In genomic region chr2:118565816-118566540, GRCh38 we compare ENCODE assay signal across 17 cellular contexts.
"Had no signal": no experiment of that assay in that cellular context is flagged by ENCODE, and none has a peak within 500 bp of the region (broad histone marks: within the 10 kb centered on the region; RNA-seq: fewer than 3 reads in every experiment).

No MANE protein-coding gene starts in this region.

- H3K4me3 ChIP-seq: esophagus muscularis mucosa, hepatocyte, lung, right atrium auricular region, stomach had no signal

- DNase-seq: effector memory CD8-positive, alpha-beta T cell; foreskin melanocyte; head of caudate nucleus; left colon; left ventricle myocardium superior; mesenchymal stem cell; naive B cell; nephron progenitor cell; small intestine; stimulated activated CD4-positive, alpha-beta T cell treated with anti-CD3 and anti-CD28 coated beads, Interleukin-12 subunit alpha, Interleukin-12 subunit beta, amount 100 ng/mL, for 4 hours; stimulated activated naive CD4-positive, alpha-beta T cell; stomach had no signal

- H3K27ac ChIP-seq: epithelial cell of prostate, esophagus muscularis mucosa, hepatocyte, right atrium auricular region, stomach had no signal

- H3K4me2 ChIP-seq: hepatocyte had no signal

- H3K27me3 ChIP-seq: esophagus muscularis mucosa, right atrium auricular region had no signal

- H3K36me3 ChIP-seq: esophagus muscularis mucosa, right atrium auricular region, stomach had no signal

- H2AFZ ChIP-seq: hepatocyte had no signal

- H3K9me3 ChIP-seq: esophagus muscularis mucosa, right atrium auricular region, stomach had no signal

- H3K79me2 ChIP-seq: hepatocyte had no signal
